Comparison of ENCODE assay signal across 1 cellular context in the genomic region with DNA sequence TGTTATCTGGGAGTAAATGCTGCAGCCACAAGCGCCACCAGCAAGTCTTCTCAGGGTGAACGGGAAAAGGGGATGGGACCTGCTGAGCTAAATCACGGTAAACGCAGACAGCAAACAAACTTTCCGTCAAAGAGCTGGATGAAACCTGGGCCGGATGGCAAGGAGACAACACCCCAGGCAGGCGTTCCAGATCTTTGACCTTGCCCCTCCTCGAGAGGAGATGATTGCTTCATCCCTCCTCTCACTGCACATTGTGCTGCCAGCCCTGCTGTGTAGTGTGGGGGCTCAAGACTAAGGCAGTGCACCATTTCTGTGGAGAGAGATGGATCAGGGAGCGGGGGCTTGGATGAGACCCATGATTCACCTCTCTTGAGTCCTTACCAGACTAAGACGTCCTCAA.
A peak's percentile ranks its signal among the peaks of the same experiment; 100 is the strongest.
TF ChIP-seq lines count a peak whose summit lies in the region.

No MANE protein-coding gene starts in this region.

TF ChIP-seq in IMR-90, 13 proteins besides CTCF, POLR2A, EP300 and RAD21:
- TF ChIP-seq CHD1 (IDR thresholded peaks at IDR 0.05; ENCODE audit: low read depth, low read length): no peak
- TF ChIP-seq CEBPB (IDR thresholded peaks at IDR 0.05; ENCODE audit: low read depth, low read length): peak; percentile 31; the same call in 1 of the 2 replicates
- no peak for TF ChIP-seq SMC3 (IDR thresholded peaks at IDR 0.05; ENCODE audit: low read depth, low read length)
- no peak for TF ChIP-seq ELK1 (IDR thresholded peaks at IDR 0.05; ENCODE audit: borderline replicate concordance, low read depth, low read length)
